ENCODE assay signal across 18 cellular contexts in genomic region chr6:69783124-69783523, GRCh38. TPM values are rescaled to one million over a fixed set of nuclear protein-coding genes. Genes with fewer than 3 reads are reported as not detected.
DNase-seq lines count a peak whose midpoint lies in the region; ATAC-seq and TF ChIP-seq lines count a peak whose summit lies in the region.
"Had no signal": no experiment of that assay in that cellular context is flagged by ENCODE, and none has a peak within 500 bp of the region (broad histone marks: within the 10 kb centered on the region; RNA-seq: fewer than 3 reads in every experiment).

No MANE protein-coding gene starts in this region.

- no peak overlapping the region for H3K27ac Mint-ChIP-seq in activated CD4-positive, alpha-beta memory T cell treated with anti-CD3 and anti-CD28 coated beads for 36 hours
- no peak overlapping the region for H3K27ac Mint-ChIP-seq in activated CD4-positive, alpha-beta memory T cell treated with anti-CD3 and anti-CD28 coated beads, Interleukin-2, amount 10 ng/mL, durations not matched to agents 7 days and 5 days
- peak overlapping the region; percentile 24 for H3K27ac Mint-ChIP-seq in activated T-cell treated with anti-CD3 and anti-CD28 coated beads, Interleukin-2, amount 50 U/mL, for 72 hours
- H3K27ac Mint-ChIP-seq: B cell; CD8-positive, alpha-beta T cell; HFFc6 had no signal

- H3K79me2 ChIP-seq in smooth muscle cell (ENCODE audit: low read depth): peaks cover 26% of the 10 kb centered on the region

- H3K9me3 ChIP-seq in SK-N-MC (ENCODE audit: low read depth, low read length): no peaks in the 10 kb centered on the region
- H3K9me3 ChIP-seq in esophagus muscularis mucosa: no peaks in the 10 kb centered on the region
- no peaks in the 10 kb centered on the region for H3K9me3 ChIP-seq in smooth muscle cell (replicated peaks; ENCODE audit: low read depth)
- H3K9me3 ChIP-seq: BLaER1 treated with 17β-estradiol and CSF1 and Interleukin-3, amounts not matched to agents 10 nM and 100 nM had no signal

- intact Hi-C loops in activated CD4-positive, alpha-beta memory T cell treated with anti-CD3 and anti-CD28 coated beads for 36 hours (cut with micrococcal nuclease): loop anchor here (1.0 kb wide), 1 partner anchor 13 kb away; no protein-coding TSS in a partner anchor
- intact Hi-C loops in esophagus muscularis mucosa (cut with DNase I) (no loop called here), Right ventricle myocardium superior (cut with DNase I) (no loop called here)

- H2AFZ ChIP-seq in smooth muscle cell (ENCODE audit: low read depth): no peak overlapping the region

- H3K27ac ChIP-seq in SK-N-MC: 0 out of 2 replicates have a peak overlapping the region, but pooled peaks have one; percentile 48
- peak overlapping the region; percentile 56 to 75 (median 65) for H3K27ac ChIP-seq in esophagus muscularis mucosa (replicated peaks in 1 of 4)
- H3K27ac ChIP-seq in smooth muscle cell (ENCODE audit: low read depth): no peak overlapping the region
- H3K27ac ChIP-seq: BLaER1 treated with 17β-estradiol and CSF1 and Interleukin-3, amounts not matched to agents 10 nM and 100 nM had no signal

- H3K27me3 ChIP-seq in esophagus muscularis mucosa (no peaks in the 10 kb centered on the region), smooth muscle cell (ENCODE audit: low read depth) (no peaks in the 10 kb centered on the region)
- H3K27me3 ChIP-seq: BLaER1 treated with 17β-estradiol and CSF1 and Interleukin-3, amounts not matched to agents 10 nM and 100 nM had no signal

- TF ChIP-seq POLR2A in esophagus muscularis mucosa (IDR thresholded peaks at IDR 0.05; ENCODE audit: low read depth): no peak

- whole genome bisulfite sequencing in esophagus muscularis mucosa: 100% methylated on average over 1 of the region's 1 CpG
- 92% methylated on average over 1 of the region's 1 CpG for WGBS in smooth muscle cell (ENCODE audit: low lambda C conversion rate)

- peaks cover 24% of the 10 kb centered on the region for H3K36me3 Mint-ChIP-seq in activated CD4-positive, alpha-beta memory T cell treated with anti-CD3 and anti-CD28 coated beads for 36 hours
- H3K36me3 Mint-ChIP-seq in activated CD4-positive, alpha-beta memory T cell treated with anti-CD3 and anti-CD28 coated beads, Interleukin-2, amount 10 ng/mL, durations not matched to agents 7 days and 5 days (ENCODE audit: low read depth): peaks cover 47% of the 10 kb centered on the region
- peaks cover 2 to 11% of the 10 kb centered on the region in 2 donors for H3K36me3 Mint-ChIP-seq in activated T-cell treated with anti-CD3 and anti-CD28 coated beads, Interleukin-2, amount 50 U/mL, for 72 hours (ENCODE audit: insufficient read depth in 2 of 2)

- H3K4me1 Mint-ChIP-seq in activated CD4-positive, alpha-beta memory T cell treated with anti-CD3 and anti-CD28 coated beads for 36 hours (ENCODE audit: low read depth): peaks cover 46% of the 10 kb centered on the region
- peaks cover 17% of the 10 kb centered on the region for H3K4me1 Mint-ChIP-seq in activated CD4-positive, alpha-beta memory T cell treated with anti-CD3 and anti-CD28 coated beads, Interleukin-2, amount 10 ng/mL, durations not matched to agents 7 days and 5 days
- H3K4me1 Mint-ChIP-seq in activated T-cell treated with anti-CD3 and anti-CD28 coated beads, Interleukin-2, amount 50 U/mL, for 72 hours (ENCODE audit: low read depth): peaks cover 47% of the 10 kb centered on the region

- H3K36me3 ChIP-seq in SK-N-MC (ENCODE audit: insufficient read depth, low read length) (peaks cover 61% of the 10 kb centered on the region), esophagus muscularis mucosa (peaks cover 0 to 9% (median 0%) of the 10 kb centered on the region in 4 donors), smooth muscle cell (ENCODE audit: low read depth) (no peaks in the 10 kb centered on the region)

- H3K9me3 Mint-ChIP-seq in activated CD4-positive, alpha-beta memory T cell treated with anti-CD3 and anti-CD28 coated beads for 36 hours: no peaks in the 10 kb centered on the region
- H3K9me3 Mint-ChIP-seq in activated CD4-positive, alpha-beta memory T cell treated with anti-CD3 and anti-CD28 coated beads, Interleukin-2, amount 10 ng/mL, durations not matched to agents 7 days and 5 days: no peaks in the 10 kb centered on the region
- H3K9me3 Mint-ChIP-seq in activated T-cell treated with anti-CD3 and anti-CD28 coated beads, Interleukin-2, amount 50 U/mL, for 72 hours: no peaks in the 10 kb centered on the region
- H3K9me3 Mint-ChIP-seq: CD8-positive, alpha-beta T cell; HFFc6 had no signal

- CTCF ChIA-PET in activated CD4-positive, alpha-beta memory T cell treated with anti-CD3 and anti-CD28 coated beads for 36 hours (lab: Charles Lee): interaction anchor here (3.3 kb wide), 1 partner anchor 14 kb away, joined by 10 read pairs; the partner anchor contains the start of gene LMBRD1
- CTCF ChIA-PET in activated CD4-positive, alpha-beta memory T cell treated with anti-CD3 and anti-CD28 coated beads, Interleukin-2, amount 10 ng/mL, durations not matched to agents 7 days and 5 days (lab: Charles Lee): interaction anchor here (1.4 kb wide), 1 partner anchor 14 kb away, joined by 7 read pairs; the partner anchor contains the start of gene LMBRD1

- H3K9ac ChIP-seq in SK-N-MC (ENCODE audit: insufficient read length) (no peak overlapping the region), smooth muscle cell (ENCODE audit: low read depth) (no peak overlapping the region)
- H3K9ac ChIP-seq: BLaER1 treated with 17β-estradiol and CSF1 and Interleukin-3, amounts not matched to agents 10 nM and 100 nM had no signal

- no peaks in the 10 kb centered on the region for H3K27me3 Mint-ChIP-seq in activated CD4-positive, alpha-beta memory T cell treated with anti-CD3 and anti-CD28 coated beads for 36 hours
- no peaks in the 10 kb centered on the region for H3K27me3 Mint-ChIP-seq in activated CD4-positive, alpha-beta memory T cell treated with anti-CD3 and anti-CD28 coated beads, Interleukin-2, amount 10 ng/mL, durations not matched to agents 7 days and 5 days
- H3K27me3 Mint-ChIP-seq in activated T-cell treated with anti-CD3 and anti-CD28 coated beads, Interleukin-2, amount 50 U/mL, for 72 hours (ENCODE audit: low read depth): no peaks in the 10 kb centered on the region
- H3K27me3 Mint-ChIP-seq: B cell had no signal

- POLR2A ChIA-PET in activated CD4-positive, alpha-beta memory T cell treated with anti-CD3 and anti-CD28 coated beads for 36 hours (lab: Charles Lee): interaction anchor here (0.8 kb wide), 1 partner anchor 630 kb away, joined by 4 read pairs; the partner anchor contains the start of gene FAM135A
- POLR2A ChIA-PET in activated CD4-positive, alpha-beta memory T cell treated with anti-CD3 and anti-CD28 coated beads, Interleukin-2, amount 10 ng/mL, durations not matched to agents 7 days and 5 days (lab: Charles Lee): interaction anchor here (0.7 to 1.2 kb wide), 2 partner anchors 14 to 237 kb away, joined by 3 to 4 read pairs; partner anchors contain the start of gene LMBRD1

- no peaks in the 10 kb centered on the region for H3F3A ChIP-seq in smooth muscle cell (ENCODE audit: low read depth)

- H3K4me3 ChIP-seq in SK-N-MC: no peak overlapping the region
- no peak overlapping the region for H3K4me3 ChIP-seq in esophagus muscularis mucosa
- H3K4me3 ChIP-seq in smooth muscle cell: no peak overlapping the region
- H3K4me3 ChIP-seq: BLaER1 treated with 17β-estradiol and CSF1 and Interleukin-3, amounts not matched to agents 10 nM and 100 nM had no signal

- no peak overlapping the region for H3K4me3 Mint-ChIP-seq in activated CD4-positive, alpha-beta memory T cell treated with anti-CD3 and anti-CD28 coated beads for 36 hours
- H3K4me3 Mint-ChIP-seq in activated CD4-positive, alpha-beta memory T cell treated with anti-CD3 and anti-CD28 coated beads, Interleukin-2, amount 10 ng/mL, durations not matched to agents 7 days and 5 days: no peak overlapping the region
- H3K4me3 Mint-ChIP-seq in activated T-cell treated with anti-CD3 and anti-CD28 coated beads, Interleukin-2, amount 50 U/mL, for 72 hours: no peak overlapping the region
- H3K4me3 Mint-ChIP-seq: B cell; CD8-positive, alpha-beta T cell; HFFc6 had no signal

- peaks cover 37% of the 10 kb centered on the region for H4K20me1 ChIP-seq in smooth muscle cell (ENCODE audit: low read depth)

- TF ChIP-seq EP300 in esophagus muscularis mucosa (IDR thresholded peaks at IDR 0.05): no peak

- ATAC-seq in activated T-cell treated with anti-CD3 and anti-CD28 coated beads, Interleukin-2, amount 50 U/mL, for 72 hours (replicated peaks in 1 of 2): peak; percentile 61 to 77
- no peak for ATAC-seq in Right ventricle myocardium superior (ENCODE audit: poor library complexity)
- ATAC-seq: CD8-positive, alpha-beta T cell; HCT116 had no signal

- no peak overlapping the region for H3K4me2 ChIP-seq in smooth muscle cell
- H3K4me2 ChIP-seq: BLaER1 treated with 17β-estradiol and CSF1 and Interleukin-3, amounts not matched to agents 10 nM and 100 nM had no signal

- TF ChIP-seq CTCF in esophagus muscularis mucosa (IDR thresholded peaks at IDR 0.05) (no peak), smooth muscle cell (IDR thresholded peaks at IDR 0.05; ENCODE audit: borderline replicate concordance, insufficient read depth, poor library complexity, severe bottlenecking) (no peak)

- H3K4me1 ChIP-seq in esophagus muscularis mucosa (peaks cover 3 to 67% (median 58%) of the 10 kb centered on the region in 4 donors), smooth muscle cell (ENCODE audit: low read depth) (no peaks in the 10 kb centered on the region)

- peak; percentile 23 for DNase-seq in activated CD4-positive, alpha-beta memory T cell treated with anti-CD3 and anti-CD28 coated beads for 36 hours
- DNase-seq in activated CD4-positive, alpha-beta memory T cell treated with anti-CD3 and anti-CD28 coated beads, Interleukin-2, amount 10 ng/mL, durations not matched to agents 7 days and 5 days: no peak
- DNase-seq in activated T-cell treated with anti-CD3 and anti-CD28 coated beads, Interleukin-2, amount 50 U/mL, for 72 hours: no peak
- no peak for DNase-seq in activated T-cell treated with anti-CD3 and anti-CD28 coated beads for 4 hours
- no peak for DNase-seq in SK-N-MC (ENCODE audit: low read depth, low spot score)
- DNase-seq in esophagus muscularis mucosa (ENCODE audit: extremely low spot score): no peak
- DNase-seq in smooth muscle cell (lab: John Stamatoyannopoulos, UW; ENCODE audit: unreplicated experiment): no peak
- DNase-seq in Right ventricle myocardium superior: no peak
- DNase-seq: Calu3; CD8-positive, alpha-beta T cell; DMS79 treated with DMSO at 0.1 percent for 48 hours; GF-D8; GOT3; H7; HFFc6 had no signal

RNA-seq across cellular contexts. Expression of gene LMBRD1, which starts 13.7 kb away (rescaled TPM):
- 10 to 100 TPM; 17.4 to 18.2 TPM for total RNA-seq in activated CD4-positive, alpha-beta memory T cell treated with anti-CD3 and anti-CD28 coated beads for 36 hours
- total RNA-seq in activated CD4-positive, alpha-beta memory T cell treated with anti-CD3 and anti-CD28 coated beads, Interleukin-2, amount 10 ng/mL, durations not matched to agents 7 days and 5 days: 10 to 100 TPM; 30.0 to 30.7 TPM
- total RNA-seq in activated T-cell treated with anti-CD3 and anti-CD28 coated beads, Interleukin-2, amount 50 U/mL, for 72 hours: 10 to 100 TPM; 24.5 to 24.8 TPM
- 10 to 100 TPM; 36.9 to 52.9 (median 49.5) TPM for total RNA-seq in esophagus muscularis mucosa
- total RNA-seq in smooth muscle cell: 72.4 and 78.5 TPM in 2 replicates
- 22.3 and 33.4 TPM in 2 replicates for polyA plus RNA-seq in smooth muscle cell
- total RNA-seq in Right ventricle myocardium superior: 46.3 TPM
